1 cellular context compared by ENCODE assay signal in the genomic region with DNA sequence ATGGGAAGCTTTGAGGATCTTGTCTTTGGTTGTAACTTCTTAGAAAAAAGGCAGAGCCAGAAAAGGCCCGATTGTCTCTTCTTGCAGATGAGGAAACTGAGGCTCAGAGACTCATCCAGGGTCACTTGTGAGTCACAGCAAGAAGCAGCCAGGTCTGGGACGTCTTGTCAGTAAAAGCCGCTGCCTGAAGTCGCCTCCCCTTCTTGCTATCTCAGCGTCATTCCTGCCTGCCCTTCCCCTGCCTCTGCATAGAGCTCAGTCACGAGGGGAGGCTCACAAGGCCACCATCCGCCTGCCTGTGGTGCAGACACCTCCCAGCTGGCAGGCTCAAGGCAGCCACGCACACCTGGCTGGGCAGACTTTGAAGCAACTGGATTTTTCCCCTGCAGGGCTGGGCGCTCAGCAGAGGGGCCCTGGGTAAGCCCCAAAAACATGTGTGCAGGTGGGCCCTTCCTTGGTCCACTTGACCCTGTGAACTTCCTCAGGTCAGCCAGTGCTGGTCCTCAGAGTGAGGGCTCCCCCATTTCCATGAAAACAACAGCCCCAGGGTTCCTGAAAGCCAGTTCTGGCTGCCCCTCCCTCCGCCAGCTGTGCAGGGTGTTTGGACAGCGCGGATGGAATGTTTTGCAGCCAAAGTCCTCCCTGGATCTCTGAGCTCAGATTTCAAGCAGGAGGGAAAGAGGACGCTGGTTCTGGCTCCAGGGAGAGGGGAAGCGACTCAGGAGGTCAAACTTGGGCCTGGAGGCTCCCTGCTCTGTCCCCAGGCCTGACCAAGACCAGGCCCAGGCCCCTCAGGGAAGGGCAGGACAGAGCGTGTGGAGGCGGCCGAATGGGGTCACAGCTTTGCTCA.
A peak's percentile ranks its signal among the peaks of the same experiment; 100 is the strongest.
TF ChIP-seq lines count a peak whose summit lies in the region.

No MANE protein-coding gene starts in this region.

TF ChIP-seq in HepG2, 621 proteins besides CTCF, POLR2A, EP300 and RAD21 (continued from another document and continues in another):
- TF ChIP-seq ZNF367 (CRISPR knock-in tag; IDR thresholded peaks at IDR 0.05; ENCODE audit: borderline replicate concordance) (no peak), ZNF558 (CRISPR knock-in tag; IDR thresholded peaks at IDR 0.05; ENCODE audit: borderline replicate concordance) (peak; percentile 62; the same call in 1 of the 2 replicates), SIX4 (CRISPR knock-in tag; IDR thresholded peaks at IDR 0.05) (peak; percentile 96), ZNF772 (CRISPR knock-in tag; IDR thresholded peaks at IDR 0.05) (peak; percentile 27; the same call in 1 of the 2 replicates), ZNF501 (CRISPR knock-in tag; IDR thresholded peaks at IDR 0.05) (peak; percentile 80), MATR3 (CRISPR knock-in tag; IDR thresholded peaks at IDR 0.05) (no peak), SIN3B (IDR thresholded peaks at IDR 0.05; ENCODE audit: low read length) (no peak), ZFAT (CRISPR knock-in tag; conservative IDR thresholded peaks at IDR 0.05) (no peak), ZSCAN30 (CRISPR knock-in tag; IDR thresholded peaks at IDR 0.05) (no peak), ERF (CRISPR knock-in tag; IDR thresholded peaks at IDR 0.05) (peak; percentile 57), RXRB (CRISPR knock-in tag; IDR thresholded peaks at IDR 0.05; ENCODE audit: borderline replicate concordance) (peak; percentile 27; the same call in 1 of the 2 replicates), REST (IDR thresholded peaks at IDR 0.05; ENCODE audit: borderline replicate concordance in 1 of 2, low read depth in 1 of 2, low read length in 2 of 2) (peak in 1 of 2 experiments; percentile 78; a peak in 3 of 4 replicates), NFIB (CRISPR knock-in tag; IDR thresholded peaks at IDR 0.05; ENCODE audit: borderline replicate concordance) (no peak), TGIF2 (CRISPR knock-in tag; IDR thresholded peaks at IDR 0.05) (no peak), GABPB1 (CRISPR knock-in tag; IDR thresholded peaks at IDR 0.05) (peak; percentile 37; the same call in 1 of the 2 replicates), CC2D1A (CRISPR knock-in tag; IDR thresholded peaks at IDR 0.05) (no peak), TBP (CRISPR knock-in tag; IDR thresholded peaks at IDR 0.05) (no peak), TCF12 (IDR thresholded peaks at IDR 0.05) (no peak), TCF12 (CRISPR knock-in tag; IDR thresholded peaks at IDR 0.05) (no peak), ZNF343 (CRISPR knock-in tag; IDR thresholded peaks at IDR 0.05) (no peak), ZNF33A (CRISPR knock-in tag; IDR thresholded peaks at IDR 0.05; ENCODE audit: borderline replicate concordance) (no peak; the same call in 1 of the 2 replicates), YY1 (IDR thresholded peaks at IDR 0.05; ENCODE audit: insufficient read depth, insufficient replicate concordance, low read depth, low read length) (peak; percentile 50), TMF1 (CRISPR knock-in tag; IDR thresholded peaks at IDR 0.05; ENCODE audit: low read depth) (no peak), MEIS2 (CRISPR knock-in tag; IDR thresholded peaks at IDR 0.05) (0 out of 2 replicates have a peak, but pooled peaks have one; percentile 50), PHF20 (CRISPR knock-in tag; IDR thresholded peaks at IDR 0.05) (peak; percentile 55; the same call in 1 of the 2 replicates), PRMT3 (CRISPR knock-in tag; IDR thresholded peaks at IDR 0.05; ENCODE audit: borderline replicate concordance, low read depth) (no peak), ZNF460 (CRISPR knock-in tag; IDR thresholded peaks at IDR 0.05; ENCODE audit: borderline replicate concordance) (peak; percentile 43; the same call in 1 of the 2 replicates), NCOA5 (CRISPR knock-in tag; IDR thresholded peaks at IDR 0.05) (no peak; the same call in 1 of the 2 replicates), ZNF737 (CRISPR knock-in tag; IDR thresholded peaks at IDR 0.05; ENCODE audit: borderline replicate concordance) (no peak), ZNF788 (CRISPR knock-in tag; IDR thresholded peaks at IDR 0.05; ENCODE audit: borderline replicate concordance) (peak; percentile 78; the same call in 1 of the 2 replicates), ZFP36L2 (CRISPR knock-in tag; IDR thresholded peaks at IDR 0.05) (no peak), ZNF567 (CRISPR knock-in tag; IDR thresholded peaks at IDR 0.05; ENCODE audit: borderline replicate concordance) (no peak), EHMT2 (IDR thresholded peaks at IDR 0.05; ENCODE audit: borderline replicate concordance, low read depth, low read length) (peak; percentile 53; the same call in 1 of the 2 replicates), MXD4 (CRISPR knock-in tag; IDR thresholded peaks at IDR 0.05) (no peak), DNMT1 (CRISPR knock-in tag; IDR thresholded peaks at IDR 0.05) (no peak), KDM3A (CRISPR knock-in tag; IDR thresholded peaks at IDR 0.05; ENCODE audit: low read depth) (peak; percentile 47; the same call in 1 of the 2 replicates), ZNF816 (CRISPR knock-in tag; IDR thresholded peaks at IDR 0.05; ENCODE audit: borderline replicate concordance) (peak; percentile 64; the same call in 1 of the 2 replicates)
- TF ChIP-seq, protein P1, sequence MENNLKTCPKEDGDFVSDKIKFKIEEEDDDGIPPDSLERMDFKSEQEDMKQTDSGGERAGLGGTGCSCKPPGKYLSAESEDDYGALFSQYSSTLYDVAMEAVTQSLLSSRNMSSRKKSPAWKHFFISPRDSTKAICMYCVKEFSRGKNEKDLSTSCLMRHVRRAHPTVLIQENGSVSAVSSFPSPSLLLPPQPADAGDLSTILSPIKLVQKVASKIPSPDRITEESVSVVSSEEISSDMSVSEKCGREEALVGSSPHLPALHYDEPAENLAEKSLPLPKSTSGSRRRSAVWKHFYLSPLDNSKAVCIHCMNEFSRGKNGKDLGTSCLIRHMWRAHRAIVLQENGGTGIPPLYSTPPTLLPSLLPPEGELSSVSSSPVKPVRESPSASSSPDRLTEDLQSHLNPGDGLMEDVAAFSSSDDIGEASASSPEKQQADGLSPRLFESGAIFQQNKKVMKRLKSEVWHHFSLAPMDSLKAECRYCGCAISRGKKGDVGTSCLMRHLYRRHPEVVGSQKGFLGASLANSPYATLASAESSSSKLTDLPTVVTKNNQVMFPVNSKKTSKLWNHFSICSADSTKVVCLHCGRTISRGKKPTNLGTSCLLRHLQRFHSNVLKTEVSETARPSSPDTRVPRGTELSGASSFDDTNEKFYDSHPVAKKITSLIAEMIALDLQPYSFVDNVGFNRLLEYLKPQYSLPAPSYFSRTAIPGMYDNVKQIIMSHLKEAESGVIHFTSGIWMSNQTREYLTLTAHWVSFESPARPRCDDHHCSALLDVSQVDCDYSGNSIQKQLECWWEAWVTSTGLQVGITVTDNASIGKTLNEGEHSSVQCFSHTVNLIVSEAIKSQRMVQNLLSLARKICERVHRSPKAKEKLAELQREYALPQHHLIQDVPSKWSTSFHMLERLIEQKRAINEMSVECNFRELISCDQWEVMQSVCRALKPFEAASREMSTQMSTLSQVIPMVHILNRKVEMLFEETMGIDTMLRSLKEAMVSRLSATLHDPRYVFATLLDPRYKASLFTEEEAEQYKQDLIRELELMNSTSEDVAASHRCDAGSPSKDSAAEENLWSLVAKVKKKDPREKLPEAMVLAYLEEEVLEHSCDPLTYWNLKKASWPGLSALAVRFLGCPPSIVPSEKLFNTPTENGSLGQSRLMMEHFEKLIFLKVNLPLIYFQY (CRISPR knock-in tag; IDR thresholded peaks at IDR 0.05; ENCODE audit: borderline replicate concordance) = no peak
- TF ChIP-seq, protein P2, sequence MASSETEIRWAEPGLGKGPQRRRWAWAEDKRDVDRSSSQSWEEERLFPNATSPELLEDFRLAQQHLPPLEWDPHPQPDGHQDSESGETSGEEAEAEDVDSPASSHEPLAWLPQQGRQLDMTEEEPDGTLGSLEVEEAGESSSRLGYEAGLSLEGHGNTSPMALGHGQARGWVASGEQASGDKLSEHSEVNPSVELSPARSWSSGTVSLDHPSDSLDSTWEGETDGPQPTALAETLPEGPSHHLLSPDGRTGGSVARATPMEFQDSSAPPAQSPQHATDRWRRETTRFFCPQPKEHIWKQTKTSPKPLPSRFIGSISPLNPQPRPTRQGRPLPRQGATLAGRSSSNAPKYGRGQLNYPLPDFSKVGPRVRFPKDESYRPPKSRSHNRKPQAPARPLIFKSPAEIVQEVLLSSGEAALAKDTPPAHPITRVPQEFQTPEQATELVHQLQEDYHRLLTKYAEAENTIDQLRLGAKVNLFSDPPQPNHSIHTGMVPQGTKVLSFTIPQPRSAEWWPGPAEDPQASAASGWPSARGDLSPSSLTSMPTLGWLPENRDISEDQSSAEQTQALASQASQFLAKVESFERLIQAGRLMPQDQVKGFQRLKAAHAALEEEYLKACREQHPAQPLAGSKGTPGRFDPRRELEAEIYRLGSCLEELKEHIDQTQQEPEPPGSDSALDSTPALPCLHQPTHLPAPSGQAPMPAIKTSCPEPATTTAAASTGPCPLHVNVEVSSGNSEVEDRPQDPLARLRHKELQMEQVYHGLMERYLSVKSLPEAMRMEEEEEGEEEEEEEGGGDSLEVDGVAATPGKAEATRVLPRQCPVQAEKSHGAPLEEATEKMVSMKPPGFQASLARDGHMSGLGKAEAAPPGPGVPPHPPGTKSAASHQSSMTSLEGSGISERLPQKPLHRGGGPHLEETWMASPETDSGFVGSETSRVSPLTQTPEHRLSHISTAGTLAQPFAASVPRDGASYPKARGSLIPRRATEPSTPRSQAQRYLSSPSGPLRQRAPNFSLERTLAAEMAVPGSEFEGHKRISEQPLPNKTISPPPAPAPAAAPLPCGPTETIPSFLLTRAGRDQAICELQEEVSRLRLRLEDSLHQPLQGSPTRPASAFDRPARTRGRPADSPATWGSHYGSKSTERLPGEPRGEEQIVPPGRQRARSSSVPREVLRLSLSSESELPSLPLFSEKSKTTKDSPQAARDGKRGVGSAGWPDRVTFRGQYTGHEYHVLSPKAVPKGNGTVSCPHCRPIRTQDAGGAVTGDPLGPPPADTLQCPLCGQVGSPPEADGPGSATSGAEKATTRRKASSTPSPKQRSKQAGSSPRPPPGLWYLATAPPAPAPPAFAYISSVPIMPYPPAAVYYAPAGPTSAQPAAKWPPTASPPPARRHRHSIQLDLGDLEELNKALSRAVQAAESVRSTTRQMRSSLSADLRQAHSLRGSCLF (CRISPR knock-in tag; IDR thresholded peaks at IDR 0.05; ENCODE audit: borderline replicate concordance) = no peak
- TF ChIP-seq, protein P3, sequence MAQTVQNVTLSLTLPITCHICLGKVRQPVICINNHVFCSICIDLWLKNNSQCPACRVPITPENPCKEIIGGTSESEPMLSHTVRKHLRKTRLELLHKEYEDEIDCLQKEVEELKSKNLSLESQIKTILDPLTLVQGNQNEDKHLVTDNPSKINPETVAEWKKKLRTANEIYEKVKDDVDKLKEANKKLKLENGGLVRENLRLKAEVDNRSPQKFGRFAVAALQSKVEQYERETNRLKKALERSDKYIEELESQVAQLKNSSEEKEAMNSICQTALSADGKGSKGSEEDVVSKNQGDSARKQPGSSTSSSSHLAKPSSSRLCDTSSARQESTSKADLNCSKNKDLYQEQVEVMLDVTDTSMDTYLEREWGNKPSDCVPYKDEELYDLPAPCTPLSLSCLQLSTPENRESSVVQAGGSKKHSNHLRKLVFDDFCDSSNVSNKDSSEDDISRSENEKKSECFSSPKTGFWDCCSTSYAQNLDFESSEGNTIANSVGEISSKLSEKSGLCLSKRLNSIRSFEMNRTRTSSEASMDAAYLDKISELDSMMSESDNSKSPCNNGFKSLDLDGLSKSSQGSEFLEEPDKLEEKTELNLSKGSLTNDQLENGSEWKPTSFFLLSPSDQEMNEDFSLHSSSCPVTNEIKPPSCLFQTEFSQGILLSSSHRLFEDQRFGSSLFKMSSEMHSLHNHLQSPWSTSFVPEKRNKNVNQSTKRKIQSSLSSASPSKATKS (CRISPR knock-in tag; IDR thresholded peaks at IDR 0.05) = no peak
- TF ChIP-seq, protein P4, sequence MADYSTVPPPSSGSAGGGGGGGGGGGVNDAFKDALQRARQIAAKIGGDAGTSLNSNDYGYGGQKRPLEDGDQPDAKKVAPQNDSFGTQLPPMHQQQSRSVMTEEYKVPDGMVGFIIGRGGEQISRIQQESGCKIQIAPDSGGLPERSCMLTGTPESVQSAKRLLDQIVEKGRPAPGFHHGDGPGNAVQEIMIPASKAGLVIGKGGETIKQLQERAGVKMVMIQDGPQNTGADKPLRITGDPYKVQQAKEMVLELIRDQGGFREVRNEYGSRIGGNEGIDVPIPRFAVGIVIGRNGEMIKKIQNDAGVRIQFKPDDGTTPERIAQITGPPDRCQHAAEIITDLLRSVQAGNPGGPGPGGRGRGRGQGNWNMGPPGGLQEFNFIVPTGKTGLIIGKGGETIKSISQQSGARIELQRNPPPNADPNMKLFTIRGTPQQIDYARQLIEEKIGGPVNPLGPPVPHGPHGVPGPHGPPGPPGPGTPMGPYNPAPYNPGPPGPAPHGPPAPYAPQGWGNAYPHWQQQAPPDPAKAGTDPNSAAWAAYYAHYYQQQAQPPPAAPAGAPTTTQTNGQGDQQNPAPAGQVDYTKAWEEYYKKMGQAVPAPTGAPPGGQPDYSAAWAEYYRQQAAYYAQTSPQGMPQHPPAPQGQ (CRISPR knock-in tag; IDR thresholded peaks at IDR 0.05; ENCODE audit: borderline replicate concordance) = 0 out of 2 replicates have a peak, but pooled peaks have one; percentile 59
- TF ChIP-seq, protein P5, sequence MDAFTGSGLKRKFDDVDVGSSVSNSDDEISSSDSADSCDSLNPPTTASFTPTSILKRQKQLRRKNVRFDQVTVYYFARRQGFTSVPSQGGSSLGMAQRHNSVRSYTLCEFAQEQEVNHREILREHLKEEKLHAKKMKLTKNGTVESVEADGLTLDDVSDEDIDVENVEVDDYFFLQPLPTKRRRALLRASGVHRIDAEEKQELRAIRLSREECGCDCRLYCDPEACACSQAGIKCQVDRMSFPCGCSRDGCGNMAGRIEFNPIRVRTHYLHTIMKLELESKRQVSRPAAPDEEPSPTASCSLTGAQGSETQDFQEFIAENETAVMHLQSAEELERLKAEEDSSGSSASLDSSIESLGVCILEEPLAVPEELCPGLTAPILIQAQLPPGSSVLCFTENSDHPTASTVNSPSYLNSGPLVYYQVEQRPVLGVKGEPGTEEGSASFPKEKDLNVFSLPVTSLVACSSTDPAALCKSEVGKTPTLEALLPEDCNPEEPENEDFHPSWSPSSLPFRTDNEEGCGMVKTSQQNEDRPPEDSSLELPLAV (CRISPR knock-in tag; conservative IDR thresholded peaks at IDR 0.05; ENCODE audit: low read depth) = no peak
